ENCODE assay signal across 21 cellular contexts in genomic region chr17:57595426-57595825, GRCh38.
A peak's percentile ranks its signal among the peaks of the same experiment; 100 is the strongest.
DNase-seq lines count a peak whose midpoint lies in the region; ATAC-seq and TF ChIP-seq lines count a peak whose summit lies in the region.
"Had no signal": no experiment of that assay in that cellular context is flagged by ENCODE, and none has a peak within 500 bp of the region (broad histone marks: within the 10 kb centered on the region; RNA-seq: fewer than 3 reads in every experiment).

No MANE protein-coding gene starts in this region.

- TF ChIP-seq POLR2A in spleen (IDR thresholded peaks at IDR 0.05): no peak

- 0 out of 2 replicates have a peak overlapping the region, but pooled peaks have one; percentile 43 for H3K9ac ChIP-seq in BLaER1
- no peak overlapping the region for H3K9ac ChIP-seq in endodermal cell (ENCODE audit: extremely low read depth, low read length, poor library complexity, severe bottlenecking)
- H3K9ac ChIP-seq: SK-N-SH had no signal

- H3K27ac ChIP-seq in BLaER1 (peak overlapping the region; percentile 78), endodermal cell (ENCODE audit: low read depth, low read length) (peak overlapping the region; percentile 10), right atrium auricular region (no peak overlapping the region), spleen (no peak overlapping the region)
- H3K27ac ChIP-seq in CD4-positive, alpha-beta T cell (ENCODE audit: low read depth, low read length): no peak overlapping the region

- peaks cover 24% of the 10 kb centered on the region for H3K9me3 ChIP-seq in BLaER1
- peaks cover 12% of the 10 kb centered on the region for H3K9me3 ChIP-seq in CD4-positive, alpha-beta T cell (ENCODE audit: control insufficient read depth, low read length)
- no peaks in the 10 kb centered on the region for H3K9me3 ChIP-seq in T-helper 17 cell (ENCODE audit: control insufficient read depth, low read length, poor library complexity, severe bottlenecking)
- H3K9me3 ChIP-seq in endodermal cell (ENCODE audit: control insufficient read depth, low read length): peaks cover 13% of the 10 kb centered on the region
- peaks cover 0 to 4% of the 10 kb centered on the region in 2 donors for H3K9me3 ChIP-seq in right atrium auricular region
- H3K9me3 ChIP-seq in spleen: peaks cover 0 to 14% (median 10%) of the 10 kb centered on the region in 8 donors
- H3K9me3 ChIP-seq: SK-N-SH had no signal

- POLR2A ChIA-PET in CD4-positive, alpha-beta T cell (lab: Charles Lee): no interaction called here

- H3K36me3 Mint-ChIP-seq in CD4-positive, alpha-beta T cell (ENCODE audit: low read depth): peaks cover 32% of the 10 kb centered on the region
- peaks cover 2% of the 10 kb centered on the region for H3K36me3 Mint-ChIP-seq in T-helper 17 cell (ENCODE audit: low read depth)
- peaks cover 9% of the 10 kb centered on the region for H3K36me3 Mint-ChIP-seq in endodermal cell (ENCODE audit: low read depth)

- no peaks in the 10 kb centered on the region for H3K9me3 Mint-ChIP-seq in CD4-positive, alpha-beta T cell
- peaks cover 5% of the 10 kb centered on the region for H3K9me3 Mint-ChIP-seq in endodermal cell
- H3K9me3 Mint-ChIP-seq: GM23338 had no signal

- H3K36me3 ChIP-seq in BLaER1 (peaks cover 98% of the 10 kb centered on the region), endodermal cell (ENCODE audit: control insufficient read depth, insufficient read depth, low read length) (no peaks in the 10 kb centered on the region), right atrium auricular region (no peaks in the 10 kb centered on the region), spleen (peaks cover 0 to 10% (median 0%) of the 10 kb centered on the region in 6 donors)

- WGBS in endodermal cell (ENCODE audit: insufficient coverage in 1 of 2, insufficient read length in 1 of 2), 2 experiments: 83 to 85% methylated on average over 2 to 4 of the region's 4 CpGs
- 89 to 96% (median 94%) methylated on average over 4 of the region's 4 CpGs for WGBS in spleen, 5 donors

- peaks cover 38% of the 10 kb centered on the region for H3K4me1 Mint-ChIP-seq in CD4-positive, alpha-beta T cell (ENCODE audit: low read depth)
- H3K4me1 Mint-ChIP-seq in T-helper 17 cell: peaks cover 30% of the 10 kb centered on the region
- H3K4me1 Mint-ChIP-seq in endodermal cell: peaks cover 31% of the 10 kb centered on the region

- H3K4me2 ChIP-seq in BLaER1: peak overlapping the region; percentile 69
- H3K4me2 ChIP-seq: GM23338, SK-N-SH had no signal

- peaks cover 21% of the 10 kb centered on the region; the same call in 1 of the 2 replicates for H4K20me1 ChIP-seq in BLaER1

- no peak for DNase-seq in CD4-positive, alpha-beta T cell
- DNase-seq in T-helper 17 cell: no peak
- DNase-seq in endodermal cell: no peak
- no peak for DNase-seq in HuH-7 (ENCODE audit: low spot score)
- DNase-seq in T-helper 2 cell: no peak
- no peak for DNase-seq in right atrium auricular region (ENCODE audit: low spot score)
- no peak for DNase-seq in spleen
- DNase-seq: C1 segment of cervical spinal cord, EL, HCEC 1CT, NCI-H1105 treated with DMSO at 0.1 percent for 48 hours, NCI-H187, NCI-H2107, NCI-H510A treated with DMSO at 0.1 percent for 48 hours, NCI-H774, OCI-M1, Right ventricle myocardium superior had no signal

- H3K4me3 ChIP-seq in BLaER1 (peak overlapping the region; percentile 31; the same call in 1 of the 2 replicates), endodermal cell (ENCODE audit: low read length) (no peak overlapping the region), right atrium auricular region (no peak overlapping the region), spleen (no peak overlapping the region)
- H3K4me3 ChIP-seq: GM12878, GM23338 had no signal

- no peak for ATAC-seq in CD4-positive, alpha-beta T cell (ENCODE audit: poor library complexity)
- no peak for ATAC-seq in T-helper 17 cell
- ATAC-seq: GM12878, GM23338 had no signal

- no peak overlapping the region for H3K4me3 Mint-ChIP-seq in CD4-positive, alpha-beta T cell
- no peak overlapping the region for H3K4me3 Mint-ChIP-seq in T-helper 17 cell
- no peak overlapping the region for H3K4me3 Mint-ChIP-seq in endodermal cell
- H3K4me3 Mint-ChIP-seq: GM23338 had no signal

- H3K27me3 ChIP-seq in BLaER1 (no peaks in the 10 kb centered on the region), endodermal cell (ENCODE audit: control insufficient read depth, insufficient read depth, low read length, poor library complexity, severe bottlenecking) (no peaks in the 10 kb centered on the region), right atrium auricular region (no peaks in the 10 kb centered on the region), spleen (replicated peaks in 1 of 7) (no peaks in the 10 kb centered on the region)
- H3K27me3 ChIP-seq in CD4-positive, alpha-beta T cell (ENCODE audit: control insufficient read depth, insufficient read depth, low read length): no peaks in the 10 kb centered on the region

- no peak for TF ChIP-seq CTCF in CD4-positive, alpha-beta T cell (IDR thresholded peaks at IDR 0.05)
- TF ChIP-seq CTCF in endodermal cell (conservative IDR thresholded peaks at IDR 0.05) (no peak), right atrium auricular region (IDR thresholded peaks at IDR 0.05) (no peak), spleen (IDR thresholded peaks at IDR 0.05 in 8 of 11, conservative IDR thresholded peaks at IDR 0.05 in 3 of 11) (no peak)

- intact Hi-C loops in CD4-positive, alpha-beta T cell (cut with DNase I, micrococcal nuclease): loop anchor here in 1 of 2 experiments (5.0 to 10.0 kb wide), 2 partner anchors 353 to 631 kb away; partner anchors contain the start of gene COIL
- intact Hi-C loops in spleen (cut with DNase I; ENCODE audit: low total_unique reads): loop anchor here (5.0 kb wide), 2 partner anchors 77 to 152 kb away; partner anchors contain the start of gene CCDC182

- CTCF ChIA-PET in CD4-positive, alpha-beta T cell (lab: Charles Lee): no interaction called here

- no peaks in the 10 kb centered on the region for H3K27me3 Mint-ChIP-seq in CD4-positive, alpha-beta T cell
- no peaks in the 10 kb centered on the region for H3K27me3 Mint-ChIP-seq in T-helper 17 cell
- H3K27me3 Mint-ChIP-seq in endodermal cell (ENCODE audit: insufficient read depth): no peaks in the 10 kb centered on the region

- H3K27ac Mint-ChIP-seq in CD4-positive, alpha-beta T cell: peak overlapping the region; percentile 22
- H3K27ac Mint-ChIP-seq in T-helper 17 cell (peak overlapping the region; percentile 57), endodermal cell (no peak overlapping the region)
- H3K27ac Mint-ChIP-seq: GM23338 had no signal

- H3K4me1 ChIP-seq in BLaER1: peaks cover 100% of the 10 kb centered on the region
- H3K4me1 ChIP-seq in endodermal cell (ENCODE audit: control insufficient read depth, insufficient read depth, low read length): peaks cover 10% of the 10 kb centered on the region
- H3K4me1 ChIP-seq in right atrium auricular region: peaks cover 0 to 26% of the 10 kb centered on the region in 2 donors
- H3K4me1 ChIP-seq in spleen: peaks cover 31 to 55% (median 39%) of the 10 kb centered on the region in 6 donors

Comparison
In these comparisons a context has a peak if more than half of its experiments do, and no peak if none do; other contexts are left out.
1. H3K27ac ChIP-seq: peak in BLaER1 (single experiment) and endodermal cell (single experiment); none in CD4-positive, alpha-beta T cell (single experiment), right atrium auricular region (0 of 2) and spleen (0 of 8).